ENCODE assay signal across 10 cellular contexts in the genomic region with DNA sequence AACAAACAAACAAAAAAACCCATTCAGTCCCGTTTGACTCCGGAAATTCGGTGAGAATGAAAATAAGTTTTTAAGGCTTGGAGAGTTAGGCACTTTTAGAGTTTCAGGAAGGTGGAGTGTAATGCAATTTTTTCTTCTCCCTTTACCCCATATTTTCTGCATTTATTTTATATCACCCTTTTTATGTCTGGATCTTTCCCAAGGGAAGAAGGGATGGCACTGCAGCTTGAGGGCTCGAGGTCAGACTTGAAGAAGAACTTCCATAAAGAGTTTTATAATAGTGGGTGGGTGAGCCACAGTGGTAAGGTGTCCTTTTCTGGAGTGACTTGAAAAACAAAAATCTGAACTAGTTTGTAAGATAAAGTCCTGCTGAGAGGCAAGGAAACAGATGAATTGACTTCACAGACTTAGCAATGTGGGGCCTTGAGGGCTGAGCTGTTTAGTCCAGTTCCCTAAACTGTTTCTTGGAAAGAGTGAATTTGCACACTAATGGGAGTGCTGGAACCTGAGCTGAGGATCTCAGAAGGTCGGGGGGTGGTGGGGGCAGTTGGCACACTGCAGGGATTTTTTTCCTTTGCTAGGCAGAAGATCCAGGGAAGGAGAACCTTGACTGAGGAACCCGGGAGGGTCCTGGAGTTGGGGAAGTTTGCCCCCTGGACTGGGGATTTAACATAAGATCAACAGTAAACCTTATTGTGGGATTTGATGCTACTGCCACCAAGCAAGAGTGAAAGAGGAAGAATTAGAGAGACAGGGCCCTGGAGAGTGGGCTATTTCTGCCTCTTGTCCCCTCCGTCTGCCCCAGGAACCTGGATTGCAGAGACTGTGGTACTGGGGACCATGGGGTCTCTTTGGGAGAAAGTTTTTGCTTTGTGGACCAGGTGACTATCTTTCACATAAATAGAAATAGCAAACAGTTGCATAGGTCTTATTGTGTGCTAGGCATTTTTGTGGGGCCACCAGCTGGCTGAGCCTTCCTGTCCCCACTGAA. TPM values are rescaled to one million over a fixed set of nuclear protein-coding genes. Genes with fewer than 3 reads are reported as not detected.
DNase-seq lines count a peak whose midpoint lies in the region; ATAC-seq and TF ChIP-seq lines count a peak whose summit lies in the region.
"Had no signal": no experiment of that assay in that cellular context is flagged by ENCODE, and none has a peak within 500 bp of the region (broad histone marks: within the 10 kb centered on the region; RNA-seq: fewer than 3 reads in every experiment).

No MANE protein-coding gene starts in this region.

- no peaks in the 10 kb centered on the region for H3K36me3 Mint-ChIP-seq in activated T-helper 1 cell treated with anti-CD3 and anti-CD28 coated beads, Interleukin-12 subunit alpha, Interleukin-12 subunit beta, Interleukin-2, Interleukin-4 antibody, amounts not matched to agents 30 ng/mL and 10 ng/mL and 1 ng/mL, durations not matched to agents 14 hours and 24 hours and 36 hours (ENCODE audit: low read depth)

- intact Hi-C loops in activated T-helper 1 cell treated with anti-CD3 and anti-CD28 coated beads, Interleukin-12 subunit alpha, Interleukin-12 subunit beta, Interleukin-2, Interleukin-4 antibody, amounts not matched to agents 30 ng/mL and 10 ng/mL and 1 ng/mL, durations not matched to agents 14 hours and 24 hours and 36 hours (cut with micrococcal nuclease) = loop anchor here (2.0 kb wide), 1 partner anchor 255 kb away; a partner anchor contains a TSS
- intact Hi-C loops in stomach (cut with DNase I; ENCODE audit: low total_unique reads) = no loop called here
- intact Hi-C loops in gastrocnemius medialis (cut with DNase I; ENCODE audit: low total_unique reads) = no loop called here

- no peak for ATAC-seq in gastrocnemius medialis
- ATAC-seq: Right ventricle myocardium inferior had no signal

- in situ Hi-C loops in gastrocnemius medialis (cut with MboI; ENCODE audit: low sequenced_read_pairs in 4 of 4) = no loop called here

- TF ChIP-seq POLR2A in stomach (IDR thresholded peaks at IDR 0.05) (no peak), gastrocnemius medialis (IDR thresholded peaks at IDR 0.05) (no peak)

- H3K27me3 ChIP-seq in mucosa of stomach (ENCODE audit: control insufficient read depth, insufficient read depth, low read length) = no peaks in the 10 kb centered on the region
- H3K27me3 ChIP-seq in stomach = peaks cover 0 to 18% (median 0%) of the 10 kb centered on the region in 3 donors
- peaks cover 0 to 5% (median 0%) of the 10 kb centered on the region in 3 donors for H3K27me3 ChIP-seq in gastrocnemius medialis

- WGBS in stomach, 5 donors = 61 to 68% (median 63%) methylated on average over 7 of the region's 7 CpGs

- DNase-seq in CD1c-positive myeloid dendritic cell (ENCODE audit: extremely low spot score) = peak; percentile 65
- no peak for DNase-seq in HFF-Myc (ENCODE audit: extremely low read depth, low read depth)
- no peak for DNase-seq in activated T-helper 1 cell treated with anti-CD3 and anti-CD28 coated beads, Interleukin-12 subunit alpha, Interleukin-12 subunit beta, Interleukin-2, Interleukin-4 antibody, amounts not matched to agents 30 ng/mL and 10 ng/mL and 1 ng/mL, durations not matched to agents 14 hours and 24 hours and 36 hours (ENCODE audit: low spot score)
- no peak for DNase-seq in NCI-H1105 (lab: John Stamatoyannopoulos, UW)
- DNase-seq in ecto neural progenitor cell (ENCODE audit: low spot score) = no peak
- DNase-seq in stomach = no peak
- no peak for DNase-seq in gastrocnemius medialis

- H3K4me1 Mint-ChIP-seq in activated T-helper 1 cell treated with anti-CD3 and anti-CD28 coated beads, Interleukin-12 subunit alpha, Interleukin-12 subunit beta, Interleukin-2, Interleukin-4 antibody, amounts not matched to agents 30 ng/mL and 10 ng/mL and 1 ng/mL, durations not matched to agents 14 hours and 24 hours and 36 hours (ENCODE audit: low read depth) = peaks cover 5% of the 10 kb centered on the region

- H3K4me1 ChIP-seq in mucosa of stomach (ENCODE audit: control insufficient read depth, insufficient read depth, low read length) = peaks cover 6% of the 10 kb centered on the region
- H3K4me1 ChIP-seq in stomach = peaks cover 19 to 35% (median 24%) of the 10 kb centered on the region in 4 donors
- H3K4me1 ChIP-seq in gastrocnemius medialis = peaks cover 3 to 14% of the 10 kb centered on the region in 2 donors

- peak overlapping the region; percentile 97 for H3K4me3 ChIP-seq in HFF-Myc (replicated peaks; ENCODE audit: low read depth, low read length)
- no peak overlapping the region for H3K4me3 ChIP-seq in mucosa of stomach (ENCODE audit: low read length)
- no peak overlapping the region for H3K4me3 ChIP-seq in stomach
- H3K4me3 ChIP-seq in gastrocnemius medialis = no peak overlapping the region

- H3K9me3 Mint-ChIP-seq in activated T-helper 1 cell treated with anti-CD3 and anti-CD28 coated beads, Interleukin-12 subunit alpha, Interleukin-12 subunit beta, Interleukin-2, Interleukin-4 antibody, amounts not matched to agents 30 ng/mL and 10 ng/mL and 1 ng/mL, durations not matched to agents 14 hours and 24 hours and 36 hours = no peaks in the 10 kb centered on the region

- H3K9me3 ChIP-seq in mucosa of stomach (ENCODE audit: control insufficient read depth, low read length) (no peaks in the 10 kb centered on the region), stomach (no peaks in the 10 kb centered on the region), gastrocnemius medialis (no peaks in the 10 kb centered on the region)

- TF ChIP-seq EP300 in stomach (IDR thresholded peaks at IDR 0.05) = no peak

- peaks cover 70% of the 10 kb centered on the region for H3K27me3 Mint-ChIP-seq in activated T-helper 1 cell treated with anti-CD3 and anti-CD28 coated beads, Interleukin-12 subunit alpha, Interleukin-12 subunit beta, Interleukin-2, Interleukin-4 antibody, amounts not matched to agents 30 ng/mL and 10 ng/mL and 1 ng/mL, durations not matched to agents 14 hours and 24 hours and 36 hours (ENCODE audit: insufficient read depth)

- H3K36me3 ChIP-seq in mucosa of stomach (ENCODE audit: control insufficient read depth, insufficient read depth, low read length) = no peaks in the 10 kb centered on the region
- no peaks in the 10 kb centered on the region for H3K36me3 ChIP-seq in stomach
- H3K36me3 ChIP-seq in gastrocnemius medialis = no peaks in the 10 kb centered on the region

- H3K9ac ChIP-seq in mucosa of stomach (ENCODE audit: low read length) = peak overlapping the region; percentile 25

- peak overlapping the region; percentile 74 for H3K4me3 Mint-ChIP-seq in activated T-helper 1 cell treated with anti-CD3 and anti-CD28 coated beads, Interleukin-12 subunit alpha, Interleukin-12 subunit beta, Interleukin-2, Interleukin-4 antibody, amounts not matched to agents 30 ng/mL and 10 ng/mL and 1 ng/mL, durations not matched to agents 14 hours and 24 hours and 36 hours

- TF ChIP-seq CTCF in HFF-Myc (IDR thresholded peaks at IDR 0.05; ENCODE audit: low read depth, low read length, missing control alignments) (no peak), stomach (IDR thresholded peaks at IDR 0.05) (no peak), gastrocnemius medialis (IDR thresholded peaks at IDR 0.05 in 4 of 5, conservative IDR thresholded peaks at IDR 0.05 in 1 of 5) (no peak)

- no peak overlapping the region for H3K27ac ChIP-seq in stomach
- H3K27ac ChIP-seq in gastrocnemius medialis = no peak overlapping the region

- no peak overlapping the region for H3K27ac Mint-ChIP-seq in activated T-helper 1 cell treated with anti-CD3 and anti-CD28 coated beads, Interleukin-12 subunit alpha, Interleukin-12 subunit beta, Interleukin-2, Interleukin-4 antibody, amounts not matched to agents 30 ng/mL and 10 ng/mL and 1 ng/mL, durations not matched to agents 14 hours and 24 hours and 36 hours

RNA-seq across cellular contexts. Expression of a gene that starts 1.8 kb away (rescaled TPM):
- total RNA-seq in activated T-helper 1 cell treated with anti-CD3 and anti-CD28 coated beads, Interleukin-12 subunit alpha, Interleukin-12 subunit beta, Interleukin-2, Interleukin-4 antibody, amounts not matched to agents 30 ng/mL and 10 ng/mL and 1 ng/mL, durations not matched to agents 14 hours and 24 hours and 36 hours = 0.27 and 0.41 TPM in 2 replicates
- total RNA-seq in stomach (10 to 100 TPM in 1 of 5 donors, 1 to 10 TPM in 2, not detected in 2; 1.5 to 11.0 (median 1.6) TPM), gastrocnemius medialis (not detected)
- 1 to 10 TPM in 1 of 3 donors, under 1 TPM in 1, not detected in 1; 0.25 to 1.1 TPM for polyA plus RNA-seq in stomach

RNA-seq across cellular contexts. Expression of a gene that starts 23.1 kb away (rescaled TPM):
- total RNA-seq in activated T-helper 1 cell treated with anti-CD3 and anti-CD28 coated beads, Interleukin-12 subunit alpha, Interleukin-12 subunit beta, Interleukin-2, Interleukin-4 antibody, amounts not matched to agents 30 ng/mL and 10 ng/mL and 1 ng/mL, durations not matched to agents 14 hours and 24 hours and 36 hours = 0.18 TPM in 1 of 2 replicates, not detected in the other
- 100 to 1,000 TPM in 3 of 5 donors, 10 to 100 TPM in 2; 36.7 to 249 (median 216) TPM for total RNA-seq in stomach
- polyA plus RNA-seq in stomach = 100 to 1,000 TPM; 126 to 267 (median 168) TPM
- 1 to 10 TPM in 1 of 4 donors, not detected in 3; 1.2 TPM for total RNA-seq in gastrocnemius medialis
- total RNA-seq: lung microvascular endothelial cell, Right ventricle myocardium inferior had no signal

RNA-seq across cellular contexts. Expression of a gene that starts 29.5 kb away (rescaled TPM):
- total RNA-seq in activated T-helper 1 cell treated with anti-CD3 and anti-CD28 coated beads, Interleukin-12 subunit alpha, Interleukin-12 subunit beta, Interleukin-2, Interleukin-4 antibody, amounts not matched to agents 30 ng/mL and 10 ng/mL and 1 ng/mL, durations not matched to agents 14 hours and 24 hours and 36 hours = 66.8 and 67.1 TPM in 2 replicates
- total RNA-seq in stomach = 10 to 100 TPM in 3 of 5 donors, 1 to 10 TPM in 1, not detected in 1; 7.0 to 40.6 (median 21.4) TPM
- polyA plus RNA-seq in stomach = 100 to 1,000 TPM; 123 to 170 (median 158) TPM
- 10 to 100 TPM; 51.5 to 82.7 (median 72.6) TPM for total RNA-seq in gastrocnemius medialis

RNA-seq across cellular contexts. Expression of a gene that starts 30.4 kb away (rescaled TPM):
- 80.1 and 84.1 TPM in 2 replicates for total RNA-seq in activated T-helper 1 cell treated with anti-CD3 and anti-CD28 coated beads, Interleukin-12 subunit alpha, Interleukin-12 subunit beta, Interleukin-2, Interleukin-4 antibody, amounts not matched to agents 30 ng/mL and 10 ng/mL and 1 ng/mL, durations not matched to agents 14 hours and 24 hours and 36 hours
- 100 to 1,000 TPM in 4 of 5 donors, 10 to 100 TPM in 1; 53.1 to 630 (median 318) TPM for total RNA-seq in stomach
- 100 to 1,000 TPM; 108 to 201 (median 132) TPM for polyA plus RNA-seq in stomach
- 100 to 1,000 TPM; 143 to 244 (median 220) TPM for total RNA-seq in gastrocnemius medialis

RNA-seq across cellular contexts. Expression of a gene that starts 30.5 kb away (rescaled TPM):
- 59.5 and 64.5 TPM in 2 replicates for total RNA-seq in activated T-helper 1 cell treated with anti-CD3 and anti-CD28 coated beads, Interleukin-12 subunit alpha, Interleukin-12 subunit beta, Interleukin-2, Interleukin-4 antibody, amounts not matched to agents 30 ng/mL and 10 ng/mL and 1 ng/mL, durations not matched to agents 14 hours and 24 hours and 36 hours
- total RNA-seq in stomach (10 to 100 TPM in 3 of 5 donors, 1 to 10 TPM in 2; 6.4 to 41.1 (median 14.0) TPM), gastrocnemius medialis (10 to 100 TPM; 42.3 to 60.1 (median 46.0) TPM)
- polyA plus RNA-seq in stomach = 10 to 100 TPM; 17.3 to 25.5 (median 20.6) TPM

Comparison
In these comparisons a context has a peak if more than half of its experiments do, and no peak if none do; other contexts are left out.
1. RNA of a gene that starts 23.1 kb away (total RNA-seq): 36.7 to 249 TPM in stomach; 0.18 TPM in activated T-helper 1 cell treated with anti-CD3 and anti-CD28 coated beads, Interleukin-12 subunit alpha, Interleukin-12 subunit beta, Interleukin-2, Interleukin-4 antibody, amounts not matched to agents 30 ng/mL and 10 ng/mL and 1 ng/mL, durations not matched to agents 14 hours and 24 hours and 36 hours and 1.2 TPM in gastrocnemius medialis; every median in the first group is over 10 times any median in the second.